8 cellular contexts compared by ENCODE assay signal in the genomic region with DNA sequence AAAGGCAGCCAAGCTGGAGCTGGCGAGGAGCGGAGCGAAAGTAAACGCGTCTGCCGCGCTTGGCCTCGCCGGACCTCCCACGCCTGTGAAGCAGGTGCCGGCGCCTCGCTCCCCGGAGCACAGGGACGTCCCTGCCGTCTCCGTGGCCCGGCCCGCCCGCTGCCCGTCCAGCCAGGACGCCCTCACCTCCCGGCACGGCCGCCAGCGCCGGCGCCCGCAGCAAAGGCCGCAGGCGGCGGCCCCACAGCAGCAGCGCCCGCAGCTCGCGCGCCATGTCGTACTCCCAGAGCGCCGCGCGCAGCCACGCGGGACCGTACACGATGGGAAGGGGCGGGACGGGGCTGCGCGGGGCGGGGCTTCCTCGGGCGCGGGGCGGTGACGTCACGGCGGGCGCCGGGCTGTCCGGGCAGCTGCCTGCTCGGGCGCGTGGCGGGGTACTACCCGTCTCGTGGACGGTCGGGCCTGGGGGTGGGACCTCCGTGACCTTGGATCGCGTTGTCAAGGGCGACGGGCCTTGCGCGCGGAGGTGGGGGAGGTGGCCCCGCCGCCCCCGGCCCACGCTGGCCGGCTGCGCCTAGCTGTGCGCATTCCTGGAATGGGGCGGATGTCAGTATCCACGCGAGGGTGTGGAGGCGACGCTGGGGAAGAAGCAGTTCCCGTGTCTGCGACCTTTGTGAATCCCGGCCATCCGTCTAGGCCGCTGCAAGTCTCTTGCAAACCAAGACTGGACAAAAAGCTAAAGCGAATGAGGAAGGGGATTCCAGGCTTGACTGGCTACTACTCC. TPM values are rescaled to one million over a fixed set of nuclear protein-coding genes. Genes with fewer than 3 reads are reported as not detected.
DNase-seq lines count a peak whose midpoint lies in the region; ATAC-seq and TF ChIP-seq lines count a peak whose summit lies in the region.

A gene (minus strand): TSS at position 290 of the 784 bp plus-strand sequence. CDS start 16 bp downstream, at position 274.

- peak; percentile 31 for DNase-seq in NK-92 (lab: John Stamatoyannopoulos, UW; ENCODE audit: unreplicated experiment)
- DNase-seq in activated CD8-positive, alpha-beta memory T cell treated with anti-CD3 and anti-CD28 coated beads for 4 hours (ENCODE audit: low read depth in 2 of 2): peak; percentile 84 to 89
- peak; percentile 84 to 90 (median 90) for DNase-seq in effector memory CD8-positive, alpha-beta T cell
- peak; percentile 80 for DNase-seq in mesenchymal stem cell
- peak; percentile 89 for DNase-seq in stimulated activated CD8-positive, alpha-beta memory T cell treated with anti-CD3 and anti-CD28 coated beads, Interleukin-12 subunit alpha, Interleukin-12 subunit beta, amount 100 ng/mL, for 1 hour (ENCODE audit: low read depth)

- peak within 1 kb of the TSS; percentile 75 to 82 for H3K27ac Mint-ChIP-seq in effector memory CD8-positive, alpha-beta T cell

- peak within 1 kb of the TSS; percentile 97 for H2AFZ ChIP-seq in mesenchymal stem cell (ENCODE audit: low read depth, low read length)

- ATAC-seq in GM19351 (IDR thresholded peaks at IDR 0.05; ENCODE audit: unreplicated experiment) (peak; percentile 91), HG03521 (IDR thresholded peaks at IDR 0.05; ENCODE audit: unreplicated experiment) (peak; percentile 92)
- ATAC-seq in effector memory CD8-positive, alpha-beta T cell (replicated peaks): peak; percentile 96

- H3K9ac ChIP-seq in mesenchymal stem cell (ENCODE audit: low read length): peak within 1 kb of the TSS; percentile 95

- peak within 1 kb of the TSS; percentile 94 for H2AK5ac ChIP-seq in mesenchymal stem cell (ENCODE audit: low read length, severe bottlenecking)

- H3K9me3 ChIP-seq in mesenchymal stem cell (ENCODE audit: control insufficient read depth, low read length): no peaks in the 10 kb centered on the region

- H3K27ac ChIP-seq in C4-2B: peak within 1 kb of the TSS; percentile 95
- peak within 1 kb of the TSS; percentile 56 for H3K27ac ChIP-seq in mesenchymal stem cell (ENCODE audit: low read length, poor library complexity, severe bottlenecking)

- under 1% methylated on average over 76 of the region's 95 CpGs for WGBS in mesenchymal stem cell

- peak within 1 kb of the TSS; percentile 86 to 88 for H3K4me3 Mint-ChIP-seq in effector memory CD8-positive, alpha-beta T cell

- peak within 1 kb of the TSS in 1 of 2 experiments; percentile 35 for H2BK12ac ChIP-seq in mesenchymal stem cell (ENCODE audit: low read length in 2 of 2)

- H2BK120ac ChIP-seq in mesenchymal stem cell (ENCODE audit: low read depth, low read length): peak within 1 kb of the TSS; percentile 57

- peak within 1 kb of the TSS; percentile 21 for H2BK5ac ChIP-seq in mesenchymal stem cell (ENCODE audit: low read depth, low read length, poor library complexity, severe bottlenecking)

- H3K23ac ChIP-seq in mesenchymal stem cell (ENCODE audit: low read length in 2 of 2): peak within 1 kb of the TSS in 1 of 2 experiments; percentile 51

- H3K18ac ChIP-seq in mesenchymal stem cell (ENCODE audit: low read depth in 1 of 2, low read length in 2 of 2): peak within 1 kb of the TSS; percentile 95 to 99

- peak within 1 kb of the TSS; percentile 75 for H2BK15ac ChIP-seq in mesenchymal stem cell (ENCODE audit: low read depth, poor library complexity, severe bottlenecking)

- H3K36me3 ChIP-seq in mesenchymal stem cell (ENCODE audit: control insufficient read depth in 1 of 2, insufficient read depth in 2 of 2, low read depth in 1 of 2, low read length in 2 of 2): peaks cover 13 to 16% of the 10 kb centered on the region in 2 experiments

- peaks cover 18 to 29% of the 10 kb centered on the region in 2 donors for H3K4me1 Mint-ChIP-seq in effector memory CD8-positive, alpha-beta T cell (ENCODE audit: low read depth in 2 of 2)

- peak within 1 kb of the TSS; percentile 98 for H3K4me2 ChIP-seq in mesenchymal stem cell (ENCODE audit: low read length, poor library complexity, severe bottlenecking)

- H3K4me3 ChIP-seq in mesenchymal stem cell (ENCODE audit: insufficient read depth in 1 of 2, low read depth in 1 of 2, low read length in 2 of 2): peak within 1 kb of the TSS; percentile 93 to 97

- peak within 1 kb of the TSS in 1 of 2 experiments; percentile 91 for H3K14ac ChIP-seq in mesenchymal stem cell (ENCODE audit: low read length in 2 of 2)

- H3K4ac ChIP-seq in mesenchymal stem cell (ENCODE audit: low read depth in 1 of 2, low read length in 2 of 2): peak within 1 kb of the TSS; percentile 81 to 95

- H3K27me3 ChIP-seq in mesenchymal stem cell (ENCODE audit: control insufficient read depth in 1 of 2, insufficient read depth in 1 of 2, low read length in 2 of 2): no peaks in the 10 kb centered on the region

- peaks cover 14% of the 10 kb centered on the region for H3K36me3 Mint-ChIP-seq in effector memory CD8-positive, alpha-beta T cell (ENCODE audit: insufficient read depth)

- H3K79me1 ChIP-seq in mesenchymal stem cell (replicated peaks; ENCODE audit: low read length, poor library complexity, severe bottlenecking): peaks cover 26% of the 10 kb centered on the region

- H3K4me1 ChIP-seq in mesenchymal stem cell (ENCODE audit: control insufficient read depth, insufficient read depth, low read depth, low read length): peaks cover 9% of the 10 kb centered on the region

- no peaks in the 10 kb centered on the region for H3K9me3 Mint-ChIP-seq in effector memory CD8-positive, alpha-beta T cell

- peak within 1 kb of the TSS; percentile 96 for H4K91ac ChIP-seq in mesenchymal stem cell (ENCODE audit: low read length)

- peak within 1 kb of the TSS; percentile 96 for H4K8ac ChIP-seq in mesenchymal stem cell (ENCODE audit: low read length)

- no peaks in the 10 kb centered on the region for H3K27me3 Mint-ChIP-seq in effector memory CD8-positive, alpha-beta T cell

- no peak for TF ChIP-seq CTCF in C4-2B (conservative IDR thresholded peaks at IDR 0.05)

RNA-seq across cellular contexts. Expression of the gene that starts here (rescaled TPM):
- polyA plus RNA-seq in mesenchymal stem cell (2013, experiment 1 of 2): 45.0 TPM
- 44.5 TPM for polyA plus RNA-seq in mesenchymal stem cell (2013, experiment 2 of 2)

Comparison
In these comparisons a context has a peak if more than half of its experiments do, and no peak if none do; other contexts are left out.
1. Peak in every context shown above with its lines: DNase-seq, ATAC-seq, H3K4me3 ChIP-seq and H3K27ac ChIP-seq.
2. DNase-seq: peak in every context shown above with its lines; median percentile 90 in effector memory CD8-positive, alpha-beta T cell; 89 in stimulated activated CD8-positive, alpha-beta memory T cell treated with anti-CD3 and anti-CD28 coated beads, Interleukin-12 subunit alpha, Interleukin-12 subunit beta, amount 100 ng/mL, for 1 hour; 86 in activated CD8-positive, alpha-beta memory T cell treated with anti-CD3 and anti-CD28 coated beads for 4 hours; 80 in mesenchymal stem cell; 31 in NK-92.